In the genomic region with DNA sequence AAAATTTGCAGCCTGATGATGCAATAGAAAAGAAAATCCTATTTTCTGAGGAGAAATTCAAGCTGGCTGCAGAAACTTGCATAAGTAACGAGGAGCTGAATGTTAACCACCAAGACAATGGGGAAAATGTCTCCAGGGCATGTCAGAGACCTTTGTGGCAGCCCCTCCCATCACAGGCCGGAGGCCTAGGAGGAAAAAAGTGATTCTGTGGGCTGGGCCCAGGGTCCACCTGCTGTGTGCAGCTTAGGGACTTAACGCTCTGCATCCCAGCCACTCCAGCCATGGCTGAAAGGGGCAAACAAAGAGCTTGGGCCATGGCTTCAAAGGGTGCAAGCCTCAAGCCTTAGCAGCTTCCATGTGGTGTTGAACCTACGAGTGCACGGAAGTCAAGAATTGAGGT, we compare ENCODE assay signal across 7 cellular contexts. TPM values are rescaled to one million over a fixed set of nuclear protein-coding genes. Genes with fewer than 3 reads are reported as not detected.
DNase-seq lines count a peak whose midpoint lies in the region; ATAC-seq and TF ChIP-seq lines count a peak whose summit lies in the region.
"Not testable (repeated sequence)": the region's sequence is repeated elsewhere in the genome, so short reads cannot be mapped to it uniquely, and the experiment has no call there.

No MANE protein-coding gene starts in this region.

- not testable (repeated sequence) for ATAC-seq in GM23338
- ATAC-seq in WTC11: peak; percentile 63

- H3K56ac ChIP-seq in mesendoderm (ENCODE audit: low read length): not testable (repeated sequence)

- not testable (repeated sequence) for H3K27ac Mint-ChIP-seq in GM23338
- 0 out of 2 replicates have a peak overlapping the region, but pooled peaks have one; percentile 15 for H3K27ac Mint-ChIP-seq in WTC11

- H3K4ac ChIP-seq in mesendoderm (ENCODE audit: low read depth, low read length); neuronal stem cell (ENCODE audit: low read length): not testable (repeated sequence)

- not testable (repeated sequence) for H2BK15ac ChIP-seq in mesendoderm (replicated peaks; ENCODE audit: low read depth); neuronal stem cell (ENCODE audit: low read length)

- not testable (repeated sequence) for H3K36me3 ChIP-seq in GM23338 (ENCODE audit: insufficient read depth); Karpas-422 (ENCODE audit: insufficient read depth, low read length); NT2/D1 (ENCODE audit: insufficient read depth, insufficient read length, low read length); mesendoderm (ENCODE audit: control insufficient read depth, insufficient read depth, low read length); neuronal stem cell (replicated peaks in 1 of 2; ENCODE audit: control insufficient read depth in 2 of 2, insufficient read depth in 2 of 2, low read length in 2 of 2)

- H3K4me1 Mint-ChIP-seq in GM23338: peaks cover 18% of the 10 kb centered on the region
- H3K4me1 Mint-ChIP-seq in WTC11: peaks cover 35% of the 10 kb centered on the region

- not testable (repeated sequence) for TF ChIP-seq CTCF in GM23338 (conservative IDR thresholded peaks at IDR 0.05; ENCODE audit: low read depth in 2 of 2); WTC11 (IDR thresholded peaks at IDR 0.05)

- H2AK5ac ChIP-seq in mesendoderm (ENCODE audit: low read length); neuronal stem cell (ENCODE audit: low read depth, low read length): not testable (repeated sequence)

- not testable (repeated sequence) for H3F3A ChIP-seq in GM23338 (replicated peaks; ENCODE audit: low read depth)

- not testable (repeated sequence) for H2BK12ac ChIP-seq in neuronal stem cell (ENCODE audit: low read length)

- not testable (repeated sequence) for H2BK5ac ChIP-seq in mesendoderm (ENCODE audit: low read length); neuronal stem cell (ENCODE audit: low read length)

- H3K4me3 ChIP-seq in GM23338; Karpas-422 (ENCODE audit: low read length); NT2/D1 (ENCODE audit: insufficient read length, low read depth); mesendoderm (ENCODE audit: low read length); neuronal stem cell (ENCODE audit: low read length in 2 of 2): not testable (repeated sequence)

- WGBS in mesendoderm (ENCODE audit: extremely low coverage, insufficient coverage, low lambda C conversion rate): no CpG with 5 or more reads among the region's 5 CpGs
- no CpG with 5 or more reads among the region's 5 CpGs for WGBS in neuronal stem cell (ENCODE audit: extremely low coverage in 2 of 2, insufficient read length in 2 of 2, insufficient replicate concordance in 1 of 2), 2 donors

- not testable (repeated sequence) for H4K91ac ChIP-seq in neuronal stem cell (ENCODE audit: low read depth, low read length, poor library complexity)

- H4K20me1 ChIP-seq in GM23338 (replicated peaks; ENCODE audit: insufficient read depth); Karpas-422 (ENCODE audit: insufficient read depth, low read depth, low read length): not testable (repeated sequence)

- not testable (repeated sequence) for H4K8ac ChIP-seq in mesendoderm (ENCODE audit: low read depth, low read length); neuronal stem cell (ENCODE audit: low read depth, low read length)

- H2BK120ac ChIP-seq in mesendoderm (ENCODE audit: low read depth, low read length); neuronal stem cell (ENCODE audit: low read depth, low read length): not testable (repeated sequence)

- POLR2A ChIA-PET in WTC11 (lab: Charles Lee): interaction anchor here (0.6 kb wide), 2 partner anchors 71 to 410 kb away, joined by 3 to 4 read pairs; no protein-coding TSS in a partner anchor

- not testable (repeated sequence) for H3K18ac ChIP-seq in mesendoderm (ENCODE audit: low read length); neuronal stem cell (ENCODE audit: low read length)

- not testable (repeated sequence) for H3K14ac ChIP-seq in neuronal stem cell (ENCODE audit: low read length)

- peak overlapping the region; percentile 43; the same call in 1 of the 2 replicates for H2AFZ ChIP-seq in GM23338
- peak overlapping the region; percentile 60 for H2AFZ ChIP-seq in Karpas-422 (ENCODE audit: low read length)
- H2AFZ ChIP-seq in neuronal stem cell (ENCODE audit: low read length): peak overlapping the region; percentile 80

- not testable (repeated sequence) for H3K23ac ChIP-seq in mesendoderm (ENCODE audit: low read length); neuronal stem cell (ENCODE audit: low read depth, low read length, poor library complexity)

- H3K4me3 Mint-ChIP-seq in GM23338, WTC11: not testable (repeated sequence)

- not testable (repeated sequence) for DNase-seq in GM23338 (ENCODE audit: low spot score); Karpas-422; neuronal stem cell (ENCODE audit: low spot score)
- DNase-seq in MV-4-11 (lab: John Stamatoyannopoulos, UW) (peak; percentile 63), NT2/D1 (ENCODE audit: low read depth, low spot score) (peak; percentile 69), WTC11 (ENCODE audit: low spot score) (peak; percentile 27), mesendoderm (peak; percentile 46)

- H3K36me3 Mint-ChIP-seq in GM23338 (ENCODE audit: low read depth) (peaks cover 39% of the 10 kb centered on the region), WTC11 (peaks cover 49% of the 10 kb centered on the region)

- H3K9me3 Mint-ChIP-seq in GM23338: peaks cover 52% of the 10 kb centered on the region
- peaks cover 47% of the 10 kb centered on the region for H3K9me3 Mint-ChIP-seq in WTC11

- not testable (repeated sequence) for H3K27ac ChIP-seq in GM23338 (ENCODE audit: low read depth); Karpas-422 (ENCODE audit: low read length); mesendoderm (ENCODE audit: low read depth, low read length); neuronal stem cell (replicated peaks; ENCODE audit: low read length)

- H3K9me2 ChIP-seq in GM23338 (ENCODE audit: insufficient read depth); Karpas-422 (replicated peaks; ENCODE audit: insufficient read depth, low read length): not testable (repeated sequence)

- H3K79me1 ChIP-seq in mesendoderm (ENCODE audit: low read length); neuronal stem cell (ENCODE audit: low read depth, low read length): not testable (repeated sequence)

- H3K4me1 ChIP-seq in GM23338 (ENCODE audit: insufficient read depth) (peaks cover 13% of the 10 kb centered on the region), Karpas-422 (ENCODE audit: low read length) (peaks cover 35% of the 10 kb centered on the region)
- H3K4me1 ChIP-seq in NT2/D1 (ENCODE audit: insufficient read depth, insufficient read length); mesendoderm (ENCODE audit: control insufficient read depth, low read depth, low read length); neuronal stem cell (ENCODE audit: control insufficient read depth in 2 of 2, insufficient read depth in 1 of 2, low read depth in 1 of 2, low read length in 2 of 2): not testable (repeated sequence)

- not testable (repeated sequence) for H3K9ac ChIP-seq in Karpas-422 (ENCODE audit: low read length); NT2/D1 (ENCODE audit: insufficient read length, low read depth); mesendoderm (ENCODE audit: low read length); neuronal stem cell (ENCODE audit: low read depth, low read length, poor library complexity)

- not testable (repeated sequence) for H3K27me3 Mint-ChIP-seq in GM23338 (ENCODE audit: insufficient read depth, low read depth, poor library complexity)
- peaks cover 12% of the 10 kb centered on the region for H3K27me3 Mint-ChIP-seq in WTC11 (ENCODE audit: low read depth)

- H3K79me2 ChIP-seq in GM23338 (replicated peaks; ENCODE audit: insufficient read depth); Karpas-422 (ENCODE audit: low read length); mesendoderm (ENCODE audit: control insufficient read depth, insufficient read depth, low read length): not testable (repeated sequence)

- not testable (repeated sequence) for H3K9me3 ChIP-seq in Karpas-422 (ENCODE audit: low read length); neuronal stem cell (replicated peaks in 1 of 2; ENCODE audit: control insufficient read depth in 2 of 2, insufficient read depth in 1 of 2, low read depth in 1 of 2, low read length in 2 of 2)
- peaks cover 45% of the 10 kb centered on the region; the same call in 1 of the 2 replicates for H3K9me3 ChIP-seq in NT2/D1 (ENCODE audit: insufficient read depth, low read length)

- not testable (repeated sequence) for H3K4me2 ChIP-seq in GM23338; mesendoderm (ENCODE audit: low read length); neuronal stem cell (ENCODE audit: insufficient read depth, low read length, poor library complexity, severe bottlenecking)
- peak overlapping the region; percentile 16 for H3K4me2 ChIP-seq in Karpas-422 (ENCODE audit: low read depth, low read length, poor library complexity, severe bottlenecking)

- CTCF ChIA-PET in WTC11 (lab: Charles Lee): interaction anchor here (1.0 kb wide), 1 partner anchor 20 kb away, joined by 3 read pairs; a partner anchor contains a TSS

- H4K5ac ChIP-seq in mesendoderm (ENCODE audit: low read length): not testable (repeated sequence)

- not testable (repeated sequence) for H3K27me3 ChIP-seq in GM23338 (ENCODE audit: insufficient read depth); Karpas-422 (ENCODE audit: low read length); NT2/D1 (ENCODE audit: insufficient read depth, insufficient read length); mesendoderm (ENCODE audit: insufficient read depth, low read length, poor library complexity)
- H3K27me3 ChIP-seq in neuronal stem cell (ENCODE audit: control insufficient read depth in 3 of 3, insufficient read depth in 3 of 3, low read depth in 1 of 3, low read length in 3 of 3): peaks cover 0 to 12% (median 0%) of the 10 kb centered on the region in 3 experiments

RNA-seq across cellular contexts. Expression of a gene that starts 8.3 kb away (rescaled TPM):
- 59.7 and 61.9 TPM in 2 replicates for total RNA-seq in GM23338 (2014; rRNA removed; shearing (Covaris generic))
- polyA plus RNA-seq in GM23338 (2016; fragmentation: Nextera tagmentation; extraction: Ambion mirVana): 133 and 145 TPM in 2 replicates
- total RNA-seq in Karpas-422 (2014; rRNA removed; shearing (Covaris generic); ENCODE audit: low replicate concordance): 24.9 and 47.9 TPM in 2 replicates
- total RNA-seq in WTC11 (2021): 35.2 to 41.7 TPM (median 36.3 TPM) in 3 replicates
- polyA plus RNA-seq in mesendoderm (2013, experiment 1 of 2): 70.4 TPM
- polyA plus RNA-seq in mesendoderm (2013, experiment 2 of 2): 66.9 TPM
- polyA plus RNA-seq in neuronal stem cell (2013, experiment 1 of 2): 42.1 TPM
- 42.5 TPM for polyA plus RNA-seq in neuronal stem cell (2013, experiment 2 of 2)

RNA-seq across cellular contexts. Expression of a gene that starts 20.6 kb away (rescaled TPM):
- total RNA-seq in GM23338 (2014; rRNA removed; shearing (Covaris generic)): 134 and 139 TPM in 2 replicates
- 151 and 185 TPM in 2 replicates for polyA plus RNA-seq in GM23338 (2016; fragmentation: Nextera tagmentation; extraction: Ambion mirVana)
- 37.9 and 90.3 TPM in 2 replicates for total RNA-seq in Karpas-422 (2014; rRNA removed; shearing (Covaris generic); ENCODE audit: low replicate concordance)
- 187 to 193 TPM (median 192 TPM) in 3 replicates for total RNA-seq in WTC11 (2021)
- 112 TPM for polyA plus RNA-seq in mesendoderm (2013, experiment 1 of 2)
- 109 TPM for polyA plus RNA-seq in mesendoderm (2013, experiment 2 of 2)
- 140 TPM for polyA plus RNA-seq in neuronal stem cell (2013, experiment 1 of 2)
- 140 TPM for polyA plus RNA-seq in neuronal stem cell (2013, experiment 2 of 2)

RNA-seq across cellular contexts. Expression of a gene that starts 40.4 kb away (rescaled TPM):
- 9.0 and 11.0 TPM in 2 replicates for total RNA-seq in GM23338 (2014; rRNA removed; shearing (Covaris generic))
- 4.5 and 5.0 TPM in 2 replicates for polyA plus RNA-seq in GM23338 (2016; fragmentation: Nextera tagmentation; extraction: Ambion mirVana)
- 15.3 and 31.6 TPM in 2 replicates for total RNA-seq in Karpas-422 (2014; rRNA removed; shearing (Covaris generic); ENCODE audit: low replicate concordance)
- total RNA-seq in WTC11 (2021): 9.6 to 10.5 TPM (median 10.2 TPM) in 3 replicates
- polyA plus RNA-seq in mesendoderm (2013, experiment 1 of 2): 3.7 TPM
- polyA plus RNA-seq in mesendoderm (2013, experiment 2 of 2): 3.6 TPM
- 15.9 TPM for polyA plus RNA-seq in neuronal stem cell (2013, experiment 1 of 2)
- polyA plus RNA-seq in neuronal stem cell (2013, experiment 2 of 2): 16.2 TPM
